Comparison of ENCODE assay signal across 4 cellular contexts in the genomic region with DNA sequence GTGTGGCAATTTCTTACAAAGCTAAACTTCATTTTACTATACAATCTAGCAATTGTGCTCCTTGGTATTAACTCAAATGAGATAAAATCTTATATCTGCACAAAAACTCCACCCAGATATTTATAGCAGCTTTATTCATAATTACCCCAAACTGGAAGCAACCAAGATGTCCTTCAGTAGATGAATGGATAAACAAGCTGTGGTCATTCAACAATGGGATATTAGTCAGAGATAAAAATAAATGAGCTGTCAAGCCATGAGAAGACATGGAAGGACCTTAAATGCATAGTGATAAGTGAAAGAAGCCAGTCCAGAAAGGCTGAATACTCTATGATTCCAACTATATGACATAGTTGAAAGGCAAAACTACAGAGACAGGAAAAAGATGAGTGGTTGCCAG.
"Had no signal": no experiment of that assay in that cellular context is flagged by ENCODE, and none has a peak within 500 bp of the region (broad histone marks: within the 10 kb centered on the region; RNA-seq: fewer than 3 reads in every experiment).

No MANE protein-coding gene starts in this region.

- H3K4me3 ChIP-seq: GM23338 had no signal

- DNase-seq: H9, HCEC 1CT, IMR-90 had no signal

- H2AFZ ChIP-seq: GM23338 had no signal

- H3K4me2 ChIP-seq: GM23338 had no signal
